Comparison of ENCODE assay signal across 8 cellular contexts in genomic region chr15:41603941-41604660, GRCh38. TPM values are rescaled to one million over a fixed set of nuclear protein-coding genes. Genes with fewer than 3 reads are reported as not detected.
DNase-seq lines count a peak whose midpoint lies in the region; ATAC-seq and TF ChIP-seq lines count a peak whose summit lies in the region.

No MANE protein-coding gene starts in this region.

- no peaks in the 10 kb centered on the region for H4K20me1 ChIP-seq in neural progenitor cell (ENCODE audit: low read depth)

- intact Hi-C loops in Calu3 (cut with micrococcal nuclease; ENCODE audit: unreplicated experiment) = loop anchor here (5.0 kb wide), 1 partner anchor 208 kb away; no protein-coding TSS in a partner anchor
- intact Hi-C loops in activated T-helper 2 cell treated with anti-CD3 and anti-CD28 coated beads, Interferon-gamma antibody, Interleukin-2, Interleukin-4, amounts not matched to agents 10 μg/mL and 5 μg/mL and 100 μg/mL, durations not matched to agents 14 hours and 24 hours and 36 hours (cut with micrococcal nuclease) = no loop called here

- DNase-seq in Calu3 (peak; percentile 56), HUDEP-2 (lab: John Stamatoyannopoulos, UW; ENCODE audit: unreplicated experiment in 76 of 76) (peak in 58 of 76 experiments; percentile 3 to 66 (median 37)), RPMI7951 (ENCODE audit: low read depth) (peak; percentile 75), fibroblast of the aortic adventitia (ENCODE audit: low read depth) (peak; percentile 94), neural progenitor cell (ENCODE audit: low spot score) (peak; percentile 88), suprapubic skin (ENCODE audit: low spot score in 2 of 2) (peak; percentile 78 to 83)
- DNase-seq in activated T-helper 2 cell treated with anti-CD3 and anti-CD28 coated beads, Interferon-gamma antibody, Interleukin-2, Interleukin-4, amounts not matched to agents 10 μg/mL and 5 μg/mL and 100 μg/mL, durations not matched to agents 14 hours and 24 hours and 36 hours (ENCODE audit: low spot score) = peak; percentile 15

- H3K9ac ChIP-seq in neural progenitor cell = no peak overlapping the region

- no peak for TF ChIP-seq POLR2A in suprapubic skin (IDR thresholded peaks at IDR 0.05)

- H3K27me3 Mint-ChIP-seq in Calu3 (ENCODE audit: unreplicated experiment) (peaks cover 28% of the 10 kb centered on the region), neural progenitor cell (ENCODE audit: insufficient read depth, low read depth) (peaks cover 5% of the 10 kb centered on the region)
- H3K27me3 Mint-ChIP-seq in activated T-helper 2 cell treated with anti-CD3 and anti-CD28 coated beads, Interferon-gamma antibody, Interleukin-2, Interleukin-4, amounts not matched to agents 10 μg/mL and 5 μg/mL and 100 μg/mL, durations not matched to agents 14 hours and 24 hours and 36 hours (ENCODE audit: low read depth) = peaks cover 33% of the 10 kb centered on the region

- CTCF ChIA-PET in Calu3 (lab: Charles Lee) = interaction anchor here (0.7 to 1.2 kb wide), 3 partner anchors 17 to 207 kb away, joined by 3 to 4 read pairs (median 3); partner anchors contain the start of gene MAPKBP1

- H3K4me3 Mint-ChIP-seq in Calu3 (ENCODE audit: low read depth, unreplicated experiment) (no peak overlapping the region), neural progenitor cell (no peak overlapping the region)
- H3K4me3 Mint-ChIP-seq in activated T-helper 2 cell treated with anti-CD3 and anti-CD28 coated beads, Interferon-gamma antibody, Interleukin-2, Interleukin-4, amounts not matched to agents 10 μg/mL and 5 μg/mL and 100 μg/mL, durations not matched to agents 14 hours and 24 hours and 36 hours (ENCODE audit: low read depth) = peak overlapping the region; percentile 64

- no peaks in the 10 kb centered on the region for H3F3A ChIP-seq in neural progenitor cell (ENCODE audit: low read depth)

- H3K4me1 Mint-ChIP-seq in Calu3 (ENCODE audit: low read depth, unreplicated experiment) (peaks cover 8% of the 10 kb centered on the region), neural progenitor cell (peaks cover 3% of the 10 kb centered on the region)
- H3K4me1 Mint-ChIP-seq in activated T-helper 2 cell treated with anti-CD3 and anti-CD28 coated beads, Interferon-gamma antibody, Interleukin-2, Interleukin-4, amounts not matched to agents 10 μg/mL and 5 μg/mL and 100 μg/mL, durations not matched to agents 14 hours and 24 hours and 36 hours (ENCODE audit: low read depth) = peaks cover 9% of the 10 kb centered on the region

- 6% methylated on average over 12 of the region's 12 CpGs for WGBS in suprapubic skin

- H3K36me3 ChIP-seq in neural progenitor cell (no peaks in the 10 kb centered on the region), suprapubic skin (no peaks in the 10 kb centered on the region)

- ATAC-seq in GM21360 (IDR thresholded peaks at IDR 0.05; ENCODE audit: unreplicated experiment) = no peak

- BruUV-seq in Calu3 (replicated peaks; lab: Mats Ljungman, UMichigan) = no TSS peak

- no peaks in the 10 kb centered on the region for H3K79me2 ChIP-seq in neural progenitor cell (ENCODE audit: low read depth)

- H3K4me1 ChIP-seq in neural progenitor cell (peaks cover 6% of the 10 kb centered on the region), suprapubic skin (peaks cover 14% of the 10 kb centered on the region)

- TF ChIP-seq EP300 in suprapubic skin (IDR thresholded peaks at IDR 0.05) = no peak

- no peak overlapping the region for H3K27ac Mint-ChIP-seq in Calu3 (ENCODE audit: unreplicated experiment)
- no peak overlapping the region for H3K27ac Mint-ChIP-seq in activated T-helper 2 cell treated with anti-CD3 and anti-CD28 coated beads, Interferon-gamma antibody, Interleukin-2, Interleukin-4, amounts not matched to agents 10 μg/mL and 5 μg/mL and 100 μg/mL, durations not matched to agents 14 hours and 24 hours and 36 hours
- H3K27ac Mint-ChIP-seq in neural progenitor cell = no peak overlapping the region

- H3K36me3 Mint-ChIP-seq in Calu3 (ENCODE audit: insufficient read depth, unreplicated experiment) (no peaks in the 10 kb centered on the region), neural progenitor cell (no peaks in the 10 kb centered on the region)
- H3K36me3 Mint-ChIP-seq in activated T-helper 2 cell treated with anti-CD3 and anti-CD28 coated beads, Interferon-gamma antibody, Interleukin-2, Interleukin-4, amounts not matched to agents 10 μg/mL and 5 μg/mL and 100 μg/mL, durations not matched to agents 14 hours and 24 hours and 36 hours (ENCODE audit: low read depth) = no peaks in the 10 kb centered on the region

- peak overlapping the region; percentile 55 for H3K4me2 ChIP-seq in neural progenitor cell

- H3K27me3 ChIP-seq in neural progenitor cell (no peaks in the 10 kb centered on the region), suprapubic skin (no peaks in the 10 kb centered on the region)

- peak overlapping the region; percentile 59 for H3K4me3 ChIP-seq in fibroblast of the aortic adventitia (ENCODE audit: low read depth, low read length)
- no peak overlapping the region for H3K4me3 ChIP-seq in neural progenitor cell
- peak overlapping the region; percentile 38 for H3K4me3 ChIP-seq in suprapubic skin

- peak; percentile 40 for TF ChIP-seq CTCF in Calu3 (IDR thresholded peaks at IDR 0.05; ENCODE audit: unreplicated experiment)
- peak; percentile 92 for TF ChIP-seq CTCF in fibroblast of the aortic adventitia (IDR thresholded peaks at IDR 0.05; ENCODE audit: insufficient read depth, low read length)
- TF ChIP-seq CTCF in neural progenitor cell (IDR thresholded peaks at IDR 0.05) = peak; percentile 79
- peak; percentile 57 to 80 for TF ChIP-seq CTCF in suprapubic skin (IDR thresholded peaks at IDR 0.05)

- H3K9me3 ChIP-seq in neural progenitor cell (ENCODE audit: low read depth) (no peaks in the 10 kb centered on the region), suprapubic skin (no peaks in the 10 kb centered on the region)

- H3K9me3 Mint-ChIP-seq in Calu3 (ENCODE audit: low read depth, unreplicated experiment) (no peaks in the 10 kb centered on the region), neural progenitor cell (no peaks in the 10 kb centered on the region)
- no peaks in the 10 kb centered on the region for H3K9me3 Mint-ChIP-seq in activated T-helper 2 cell treated with anti-CD3 and anti-CD28 coated beads, Interferon-gamma antibody, Interleukin-2, Interleukin-4, amounts not matched to agents 10 μg/mL and 5 μg/mL and 100 μg/mL, durations not matched to agents 14 hours and 24 hours and 36 hours

- H2AFZ ChIP-seq in neural progenitor cell (replicated peaks) = peak overlapping the region; percentile 76

- no peak overlapping the region for H3K27ac ChIP-seq in neural progenitor cell
- H3K27ac ChIP-seq in suprapubic skin = peak overlapping the region; percentile 16

RNA-seq across cellular contexts. Expression of gene TYRO3, which starts 45.1 kb away (rescaled TPM):
- total RNA-seq in Calu3 (2022) = 5.5 and 8.1 TPM in 2 replicates
- 8.6 and 13.8 TPM in 2 replicates for total RNA-seq in RPMI7951 (2014; rRNA removed; shearing (Covaris generic))
- total RNA-seq in activated T-helper 2 cell treated with anti-CD3 and anti-CD28 coated beads, Interferon-gamma antibody, Interleukin-2, Interleukin-4, amounts not matched to agents 10 μg/mL and 5 μg/mL and 100 μg/mL, durations not matched to agents 14 hours and 24 hours and 36 hours = 4.0 and 6.8 TPM in 2 replicates
- 8.0 and 20.2 TPM in 2 replicates for total RNA-seq in fibroblast of the aortic adventitia (ENCODE audit: low replicate concordance)
- 59.1 and 116 TPM in 2 replicates for total RNA-seq in neural progenitor cell (ENCODE audit: low replicate concordance)
- total RNA-seq in suprapubic skin = 10 to 100 TPM; 19.2 to 39.4 (median 39.0) TPM

RNA-seq across cellular contexts. Expression of gene MGA, which starts 56.1 kb away (rescaled TPM):
- total RNA-seq in Calu3 (2022) (26.4 and 29.4 TPM in 2 replicates), fibroblast of the aortic adventitia (ENCODE audit: low replicate concordance) (49.2 and 64.6 TPM in 2 replicates), neural progenitor cell (ENCODE audit: low replicate concordance) (50.1 and 73.4 TPM in 2 replicates), suprapubic skin (10 to 100 TPM; 21.0 to 44.7 (median 38.3) TPM)
- total RNA-seq in RPMI7951 (2014; rRNA removed; shearing (Covaris generic)) = 19.5 and 24.2 TPM in 2 replicates
- 37.7 and 38.2 TPM in 2 replicates for total RNA-seq in activated T-helper 2 cell treated with anti-CD3 and anti-CD28 coated beads, Interferon-gamma antibody, Interleukin-2, Interleukin-4, amounts not matched to agents 10 μg/mL and 5 μg/mL and 100 μg/mL, durations not matched to agents 14 hours and 24 hours and 36 hours

Comparison
In these comparisons a context has a peak if more than half of its experiments do, and no peak if none do; other contexts are left out.
1. DNase-seq: peak in every context shown above with its lines; median percentile 94 in fibroblast of the aortic adventitia; 88 in neural progenitor cell; 80 in suprapubic skin; 75 in RPMI7951; 56 in Calu3; 37 in HUDEP-2; 15 in activated T-helper 2 cell treated with anti-CD3 and anti-CD28 coated beads, Interferon-gamma antibody, Interleukin-2, Interleukin-4, amounts not matched to agents 10 μg/mL and 5 μg/mL and 100 μg/mL, durations not matched to agents 14 hours and 24 hours and 36 hours.
2. CTCF ChIP-seq: peak in every context shown above with its lines; median percentile 92 in fibroblast of the aortic adventitia; 79 in neural progenitor cell; 68 in suprapubic skin; 40 in Calu3.